25 cellular contexts compared by ENCODE assay signal in genomic region chr11:40338062-40338461, GRCh38.
"Had no signal": no experiment of that assay in that cellular context is flagged by ENCODE, and none has a peak within 500 bp of the region (broad histone marks: within the 10 kb centered on the region; RNA-seq: fewer than 3 reads in every experiment).

No MANE protein-coding gene starts in this region.

- H3K4me1 ChIP-seq: ascending aorta, breast epithelium, colonic mucosa had no signal

- ATAC-seq: activated naive CD4-positive, alpha-beta T cell treated with anti-CD3 and anti-CD28 coated beads, Interleukin-2, amount 50 U/mL, for 72 hours; activated T-cell treated with anti-CD3 and anti-CD28 coated beads, Interleukin-2, amount 50 U/mL, for 72 hours; esophagus mucosa had no signal

- H3K9me3 ChIP-seq: ascending aorta, breast epithelium, colonic mucosa had no signal

- H3K27ac ChIP-seq: ascending aorta, breast epithelium, cardiac muscle cell, colonic mucosa had no signal

- DNase-seq: activated CD4-positive, alpha-beta memory T cell treated with anti-CD3 and anti-CD28 coated beads, Interleukin-2, amount 10 ng/mL, durations not matched to agents 7 days and 5 days; activated CD4-positive, alpha-beta T cell treated with anti-CD3 and anti-CD28 coated beads for 1 hour; activated CD4-positive, alpha-beta T cell treated with anti-CD3 and anti-CD28 coated beads for 4 hours; activated CD4-positive, alpha-beta T cell treated with anti-CD3 and anti-CD28 coated beads, Interleukin-2, amount 10 ng/mL, durations not matched to agents 7 days and 5 days; activated CD4-positive, alpha-beta T cell treated with anti-CD3 and anti-CD28 coated beads, Interleukin-2, amount 50 U/mL, for 4 hours; activated CD8-positive, alpha-beta memory T cell treated with anti-CD3 and anti-CD28 coated beads, Interleukin-2, amount 50 U/mL, for 48 hours; activated gamma-delta T cell; activated naive CD4-positive, alpha-beta T cell; activated naive CD4-positive, alpha-beta T cell treated with anti-CD3 and anti-CD28 coated beads, Interleukin-2, amount 10 ng/mL, durations not matched to agents 7 days and 5 days; activated naive CD8-positive, alpha-beta T cell treated with anti-CD3 and anti-CD28 coated beads, Interleukin-2, amount 10 ng/mL, durations not matched to agents 7 days and 5 days; activated T-cell treated with anti-CD3 and anti-CD28 coated beads for 4 hours; activated T-cell treated with anti-CD3 and anti-CD28 coated beads, Interleukin-2, amount 50 U/mL, for 24 hours; activated T-cell treated with anti-CD3 and anti-CD28 coated beads, Interleukin-2, amount 50 U/mL, for 72 hours; central memory CD4-positive, alpha-beta T cell; cerebellar nuclear complex; colonic mucosa; effector CD8-positive, alpha-beta T cell; head of caudate nucleus had no signal

- H3K27me3 ChIP-seq: ascending aorta, breast epithelium, cardiac muscle cell, colonic mucosa had no signal

- H3K4me3 ChIP-seq: ascending aorta, breast epithelium, cardiac muscle cell, colonic mucosa had no signal

- FAIRE-seq: endometrium, frontal cortex had no signal

- H3K36me3 ChIP-seq: ascending aorta, breast epithelium, cardiac muscle cell, colonic mucosa had no signal
